Comparison of ENCODE assay signal across 8 cellular contexts in genomic region chr12:1690578-1691122, GRCh38. TPM values are rescaled to one million over a fixed set of nuclear protein-coding genes. Genes with fewer than 3 reads are reported as not detected.
DNase-seq lines count a peak whose midpoint lies in the region; ATAC-seq and TF ChIP-seq lines count a peak whose summit lies in the region.

A gene with protein sequence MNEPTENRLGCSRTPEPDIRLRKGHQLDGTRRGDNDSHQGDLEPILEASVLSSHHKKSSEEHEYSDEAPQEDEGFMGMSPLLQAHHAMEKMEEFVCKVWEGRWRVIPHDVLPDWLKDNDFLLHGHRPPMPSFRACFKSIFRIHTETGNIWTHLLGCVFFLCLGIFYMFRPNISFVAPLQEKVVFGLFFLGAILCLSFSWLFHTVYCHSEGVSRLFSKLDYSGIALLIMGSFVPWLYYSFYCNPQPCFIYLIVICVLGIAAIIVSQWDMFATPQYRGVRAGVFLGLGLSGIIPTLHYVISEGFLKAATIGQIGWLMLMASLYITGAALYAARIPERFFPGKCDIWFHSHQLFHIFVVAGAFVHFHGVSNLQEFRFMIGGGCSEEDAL (plus strand): TSS chr12:1691070. CDS start chr12:1754344, 63,274 bp downstream.

- peak within 1 kb of the TSS; percentile 95 to 99 (median 98) for H3K27ac Mint-ChIP-seq in IgD-negative memory B cell

- no peaks in the 10 kb centered on the region for H3K27me3 ChIP-seq in mononuclear cell (ENCODE audit: insufficient read depth, low read length)

- H3K4me3 Mint-ChIP-seq in IgD-negative memory B cell: peak within 1 kb of the TSS; percentile 90 to 95 (median 92)

- no peaks in the 10 kb centered on the region for H3K27me3 Mint-ChIP-seq in IgD-negative memory B cell

- no peak for TF ChIP-seq CTCF in epithelial cell of esophagus (IDR thresholded peaks at IDR 0.05; ENCODE audit: insufficient read depth, low read depth, low read length, missing control alignments)

- H3K36me3 Mint-ChIP-seq in IgD-negative memory B cell: no peaks in the 10 kb centered on the region

- DNase-seq in DMS114 treated with DMSO at 0.1 percent for 48 hours (lab: John Stamatoyannopoulos, UW; ENCODE audit: unreplicated experiment) (peak; percentile 90), OCI-M1 (lab: John Stamatoyannopoulos, UW) (peak; percentile 98), activated T-cell treated with anti-CD3 and anti-CD28 coated beads for 24 hours (ENCODE audit: low read depth) (peak; percentile 93), epithelial cell of esophagus (ENCODE audit: low read depth) (peak; percentile 97)
- DNase-seq in stimulated activated CD8-positive, alpha-beta memory T cell treated with anti-CD3 and anti-CD28 coated beads, Interleukin-2, amount 100 ng/mL, for 48 hours (ENCODE audit: low read depth in 2 of 2): peak; percentile 90 to 92

- peaks cover 22 to 33% (median 33%) of the 10 kb centered on the region in 3 donors for H3K4me1 Mint-ChIP-seq in IgD-negative memory B cell

- H3K9me3 Mint-ChIP-seq in IgD-negative memory B cell: no peaks in the 10 kb centered on the region

- H3K4me3 ChIP-seq in epithelial cell of esophagus (ENCODE audit: low read length): peak within 1 kb of the TSS; percentile 93
- peak within 1 kb of the TSS; percentile 80 for H3K4me3 ChIP-seq in mononuclear cell (ENCODE audit: low read length)

- H3K9me3 ChIP-seq in mononuclear cell (ENCODE audit: low read depth, low read length): no peaks in the 10 kb centered on the region

- peaks cover 26% of the 10 kb centered on the region for H3K4me1 ChIP-seq in mononuclear cell (ENCODE audit: insufficient read depth, low read length)

- peak; percentile 94 for ATAC-seq in GM21529 (IDR thresholded peaks at IDR 0.05; ENCODE audit: unreplicated experiment)

RNA-seq across cellular contexts. Expression of the gene that starts here (rescaled TPM):
- polyA plus RNA-seq in IgD-negative memory B cell: 2.9 TPM
- 18.3 TPM for total RNA-seq in mononuclear cell

Comparison
In these comparisons a context has a peak if more than half of its experiments do, and no peak if none do; other contexts are left out.
1. Peak in every context shown above with its lines: DNase-seq, ATAC-seq and H3K4me3 ChIP-seq.